In the genomic region with DNA sequence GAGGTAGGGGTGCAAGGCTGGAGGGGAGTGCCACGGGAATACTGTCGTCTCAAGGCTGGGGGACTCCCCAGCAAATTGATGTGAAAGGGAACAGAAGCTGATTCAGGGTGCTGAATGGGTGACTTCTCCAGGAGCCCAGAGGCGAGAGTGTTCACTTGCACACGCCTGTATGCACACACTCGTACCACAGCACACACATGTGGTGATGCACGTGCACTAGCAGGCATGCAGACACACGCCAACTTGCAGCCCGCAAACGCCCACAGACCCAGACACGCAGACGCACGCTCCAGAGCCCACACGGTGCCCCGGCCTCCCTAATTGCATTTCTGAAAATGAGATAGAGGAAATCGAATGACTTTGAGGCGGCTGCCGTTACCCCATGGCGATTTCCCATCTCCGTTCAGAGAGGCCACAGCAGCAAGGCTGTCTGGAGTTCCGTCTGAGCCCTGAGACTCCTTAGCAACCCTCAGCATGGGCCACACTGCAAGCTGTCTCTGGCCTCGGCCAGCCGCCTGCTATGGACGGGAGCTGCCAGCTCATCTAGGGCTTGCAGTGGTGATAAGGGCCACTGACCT, we compare ENCODE assay signal across 22 cellular contexts. TPM values are rescaled to one million over a fixed set of nuclear protein-coding genes. Genes with fewer than 3 reads are reported as not detected.
DNase-seq lines count a peak whose midpoint lies in the region; ATAC-seq, FAIRE-seq and TF ChIP-seq lines count a peak whose summit lies in the region.
"Had no signal": no experiment of that assay in that cellular context is flagged by ENCODE, and none has a peak within 500 bp of the region (broad histone marks: within the 10 kb centered on the region; RNA-seq: fewer than 3 reads in every experiment).

No MANE protein-coding gene starts in this region.

- H3K27ac ChIP-seq in right cardiac atrium (ENCODE audit: low read length) (no peak overlapping the region), H1 (ENCODE audit: low read depth, low read length) (no peak overlapping the region), neuronal stem cell (replicated peaks; ENCODE audit: low read length) (no peak overlapping the region)
- H3K27ac ChIP-seq: BLaER1, C4-2B had no signal

- no peak overlapping the region for H3K23ac ChIP-seq in H1 (ENCODE audit: insufficient read length)
- no peak overlapping the region for H3K23ac ChIP-seq in neuronal stem cell (ENCODE audit: low read depth, low read length, poor library complexity)

- CTCF ChIA-PET in H1 (lab: Charles Lee; ENCODE audit: partially characterized antibody): interaction anchor here (0.7 kb wide), 1 partner anchor 157 kb away, joined by 3 read pairs; no protein-coding TSS in a partner anchor

- no peak overlapping the region for H2BK12ac ChIP-seq in H1 (ENCODE audit: low read depth, low read length)
- no peak overlapping the region for H2BK12ac ChIP-seq in neuronal stem cell (ENCODE audit: low read length)

- H3K14ac ChIP-seq in H1 (ENCODE audit: insufficient read length) (no peak overlapping the region), neuronal stem cell (ENCODE audit: low read length) (peak overlapping the region; percentile 75)

- no peaks in the 10 kb centered on the region for H3K79me1 ChIP-seq in H1 (ENCODE audit: low read depth, low read length)
- no peaks in the 10 kb centered on the region for H3K79me1 ChIP-seq in neuronal stem cell (ENCODE audit: low read depth, low read length)

- TF ChIP-seq CTCF in H1 (IDR thresholded peaks at IDR 0.05; ENCODE audit: control extremely low read depth in 1 of 3, insufficient read depth in 1 of 3, low read depth in 1 of 3, low read length in 3 of 3): no peak

- H2BK15ac ChIP-seq in H1 (ENCODE audit: low read length) (no peak overlapping the region), neuronal stem cell (ENCODE audit: low read length) (no peak overlapping the region)

- H2AFZ ChIP-seq in H1 (ENCODE audit: low read length) (no peak overlapping the region), neuronal stem cell (ENCODE audit: low read length) (no peak overlapping the region)
- H2AFZ ChIP-seq: GM23338 had no signal

- H4K20me1 ChIP-seq in H1 (replicated peaks in 1 of 2; ENCODE audit: control insufficient read depth in 1 of 2, insufficient read depth in 2 of 2, low read length in 2 of 2): no peaks in the 10 kb centered on the region
- H4K20me1 ChIP-seq: BLaER1 had no signal

- 78% methylated on average over 23 of the region's 23 CpGs for WGBS in right cardiac atrium
- WGBS in H1 (ENCODE audit: extremely low coverage in 1 of 2, insufficient coverage in 1 of 2, insufficient read length in 1 of 2, insufficient replicate concordance in 2 of 2, low coverage in 1 of 2, low lambda C conversion rate in 2 of 2, missing lambda C conversion rate in 1 of 2), 2 experiments: 85% methylated on average over 23 of the region's 23 CpGs; no CpG with 5 or more reads in 1 of the 2 experiments
- no CpG with 5 or more reads among the region's 23 CpGs for WGBS in neuronal stem cell (ENCODE audit: extremely low coverage in 2 of 2, insufficient read length in 2 of 2, insufficient replicate concordance in 1 of 2), 2 donors

- no peak overlapping the region for H3K4me2 ChIP-seq in H1 (ENCODE audit: insufficient read depth in 1 of 2, low read depth in 2 of 2, low read length in 2 of 2)
- no peak overlapping the region for H3K4me2 ChIP-seq in neuronal stem cell (ENCODE audit: insufficient read depth, low read length, poor library complexity, severe bottlenecking)
- H3K4me2 ChIP-seq: BLaER1, GM23338 had no signal

- no peak for TF ChIP-seq POLR2A in H1 (IDR thresholded peaks at IDR 0.05; ENCODE audit: control extremely low read depth in 1 of 2, low read depth in 2 of 2, low read length in 2 of 2)

- H3K4ac ChIP-seq in H1 (replicated peaks; ENCODE audit: insufficient read length, low read depth, low read length) (no peak overlapping the region), neuronal stem cell (ENCODE audit: low read length) (no peak overlapping the region)

- H4K5ac ChIP-seq in H1 (ENCODE audit: insufficient read length, low read depth, low read length): no peak overlapping the region

- no peaks in the 10 kb centered on the region for H3K27me3 ChIP-seq in right cardiac atrium (ENCODE audit: control insufficient read depth, insufficient read depth)
- no peaks in the 10 kb centered on the region; a peak in 1 of 7 replicates for H3K27me3 ChIP-seq in H1 (replicated peaks in 1 of 4; ENCODE audit: control insufficient read depth in 3 of 4, extremely low read depth in 1 of 4, insufficient read depth in 3 of 4, low read length in 3 of 4)
- peaks cover 0 to 6% (median 0%) of the 10 kb centered on the region in 3 experiments for H3K27me3 ChIP-seq in neuronal stem cell (ENCODE audit: control insufficient read depth in 3 of 3, insufficient read depth in 3 of 3, low read depth in 1 of 3, low read length in 3 of 3)
- H3K27me3 ChIP-seq: BLaER1 had no signal

- H3K9me3 ChIP-seq in right cardiac atrium (ENCODE audit: control insufficient read depth, low read length) (no peaks in the 10 kb centered on the region), H1 (ENCODE audit: insufficient read depth in 2 of 2, low read depth in 1 of 2, low read length in 1 of 2) (no peaks in the 10 kb centered on the region), neuronal stem cell (replicated peaks in 1 of 2; ENCODE audit: control insufficient read depth in 2 of 2, insufficient read depth in 1 of 2, low read depth in 1 of 2, low read length in 2 of 2) (no peaks in the 10 kb centered on the region)
- H3K9me3 ChIP-seq: BLaER1, Caco-2, HAP-1 had no signal

- ATAC-seq in right cardiac atrium (no peak), Right ventricle myocardium inferior (no peak)
- ATAC-seq: CD8-positive, alpha-beta T cell; GM12878; GM23338 had no signal

- H2BK5ac ChIP-seq in H1 (ENCODE audit: low read depth, low read length): no peak overlapping the region
- H2BK5ac ChIP-seq in neuronal stem cell (ENCODE audit: low read length): no peak overlapping the region

- no peak for FAIRE-seq in H1 (lab: Jason Lieb, UNC)
- FAIRE-seq: G401.6, GM12878, GM18507, H54 had no signal

- H3K56ac ChIP-seq in H1 (replicated peaks; ENCODE audit: insufficient read length, low read depth, low read length): no peak overlapping the region

- TF ChIP-seq EP300 in H1 (IDR thresholded peaks at IDR 0.05; ENCODE audit: borderline replicate concordance in 1 of 2, low read depth in 2 of 2, low read length in 2 of 2): no peak

- H2BK120ac ChIP-seq in H1 (replicated peaks; ENCODE audit: low read depth, low read length) (no peak overlapping the region), neuronal stem cell (ENCODE audit: low read depth, low read length) (no peak overlapping the region)

- H4K8ac ChIP-seq in H1 (ENCODE audit: extremely low read depth, insufficient read depth, low read length) (peak overlapping the region; percentile 9; the same call in 1 of the 2 replicates), neuronal stem cell (ENCODE audit: low read depth, low read length) (no peak overlapping the region)

- no peak overlapping the region for H3K4me3 ChIP-seq in right cardiac atrium (ENCODE audit: low read length)
- H3K4me3 ChIP-seq in H1 (ENCODE audit: extremely low read depth in 1 of 4, insufficient read depth in 2 of 4, low read depth in 3 of 4, low read length in 4 of 4): no peak overlapping the region
- no peak overlapping the region for H3K4me3 ChIP-seq in neuronal stem cell (ENCODE audit: low read length in 2 of 2)
- H3K4me3 ChIP-seq: BLaER1, GM12878, GM23338, HAP-1 had no signal

- H3K4me1 ChIP-seq in right cardiac atrium (ENCODE audit: control insufficient read depth, insufficient read depth, low read length) (peaks cover 11% of the 10 kb centered on the region), H1 (replicated peaks in 1 of 4; ENCODE audit: control insufficient read depth in 3 of 4, insufficient read depth in 4 of 4, low read length in 3 of 4) (no peaks in the 10 kb centered on the region), neuronal stem cell (ENCODE audit: control insufficient read depth in 2 of 2, insufficient read depth in 1 of 2, low read depth in 1 of 2, low read length in 2 of 2) (peaks cover 0 to 3% of the 10 kb centered on the region in 2 donors)
- H3K4me1 ChIP-seq: BLaER1, Caco-2, HAP-1 had no signal

- no peak overlapping the region for H2BK20ac ChIP-seq in H1 (ENCODE audit: low read length)

- intact Hi-C loops in right cardiac atrium (cut with DNase I) (no loop called here), Right ventricle myocardium inferior (cut with DNase I) (no loop called here)

- H3K36me3 ChIP-seq in H1 (ENCODE audit: control insufficient read depth in 2 of 4, insufficient read depth in 4 of 4, low read length in 3 of 4): no peaks in the 10 kb centered on the region
- H3K36me3 ChIP-seq in neuronal stem cell (replicated peaks in 1 of 2; ENCODE audit: control insufficient read depth in 2 of 2, insufficient read depth in 2 of 2, low read length in 2 of 2): no peaks in the 10 kb centered on the region
- H3K36me3 ChIP-seq: BLaER1, HAP-1 had no signal

- H3K18ac ChIP-seq in H1 (ENCODE audit: extremely low read depth, low read length) (no peak overlapping the region), neuronal stem cell (ENCODE audit: low read length) (peak overlapping the region; percentile 60)

- no peak for TF ChIP-seq RAD21 in H1 (IDR thresholded peaks at IDR 0.05 in 1 of 2, conservative IDR thresholded peaks at IDR 0.05 in 1 of 2; ENCODE audit: low read depth in 2 of 2, low read length in 2 of 2)

- no peak overlapping the region for H2AK5ac ChIP-seq in H1 (ENCODE audit: low read depth, low read length)
- H2AK5ac ChIP-seq in neuronal stem cell (ENCODE audit: low read depth, low read length): no peak overlapping the region

- POLR2A ChIA-PET in H1 (lab: Charles Lee; ENCODE audit: partially characterized antibody): no interaction called here

- no peaks in the 10 kb centered on the region for H3K79me2 ChIP-seq in H1 (ENCODE audit: control insufficient read depth in 1 of 2, insufficient read depth in 2 of 2, low read length in 2 of 2)

- no peaks in the 10 kb centered on the region for H3K23me2 ChIP-seq in H1 (ENCODE audit: low read depth, low read length)

- DNase-seq in right cardiac atrium (peak in 2 of 3 donors; percentile 30 to 35), Right ventricle myocardium inferior (ENCODE audit: missing footprints) (no peak), SK-N-DZ (ENCODE audit: low spot score) (peak; percentile 85), H1 (ENCODE audit: low read depth in 1 of 2, low spot score in 2 of 2) (no peak), neuronal stem cell (ENCODE audit: low spot score) (no peak), HuH-7 (ENCODE audit: low spot score) (no peak), pons (ENCODE audit: low spot score) (no peak)
- no peak for DNase-seq in activated CD4-positive, alpha-beta T cell treated with anti-CD3 and anti-CD28 coated beads, Interleukin-2, amount 50 U/mL, for 1 hour
- DNase-seq: Caco-2; CD4-positive, CD25-positive, alpha-beta regulatory T cell; CD8-positive, alpha-beta T cell; DMS153; DND-41; HFFc6 had no signal

- H3K9ac ChIP-seq in H1 (replicated peaks in 1 of 4; ENCODE audit: extremely low read depth in 1 of 4, low read depth in 3 of 4, low read length in 3 of 4) (no peak overlapping the region), neuronal stem cell (ENCODE audit: low read depth, low read length, poor library complexity) (no peak overlapping the region)
- H3K9ac ChIP-seq: BLaER1 had no signal

- no peak overlapping the region for H4K91ac ChIP-seq in H1 (replicated peaks; ENCODE audit: insufficient read length, low read length)
- no peak overlapping the region for H4K91ac ChIP-seq in neuronal stem cell (ENCODE audit: low read depth, low read length, poor library complexity)

RNA-seq across cellular contexts. Expression of gene ADAMTS2, which starts 9.1 kb away (rescaled TPM):
- total RNA-seq in right cardiac atrium: 10 to 100 TPM; 11.9 to 23.2 (median 18.0) TPM
- polyA plus RNA-seq in right cardiac atrium: 7.0 TPM
- 3.7 TPM for total RNA-seq in Right ventricle myocardium inferior
- polyA plus RNA-seq in SK-N-DZ (2014; cell fraction: cytosol; rRNA removed): 13.2 and 17.5 TPM in 2 replicates
- 36.5 and 52.0 TPM in 2 replicates for polyA plus RNA-seq in SK-N-DZ (2014; cell fraction: nucleus; rRNA removed)
- total RNA-seq in H1 (2021; fragmentation: NEBNext Ultra II Directional; extraction: Animal tissue kit (Norgen Biotek cat#: 25700)): 5.2 and 7.3 TPM in 2 replicates
- polyA plus RNA-seq in H1 (2011; rRNA removed): 6.6 and 9.6 TPM in 2 replicates
- polyA plus RNA-seq in H1 (2011; cell fraction: cytosol; rRNA removed): 7.9 TPM
- 14.4 TPM for polyA plus RNA-seq in H1 (2011; cell fraction: nucleus; rRNA removed)
- 2.3 to 4.9 TPM (median 4.4 TPM) in 4 replicates for polyA plus RNA-seq in H1 (2012, experiment 1 of 2)
- 2.0 TPM for polyA plus RNA-seq in H1 (2012, experiment 2 of 2)
- 3.2 TPM for polyA plus RNA-seq in H1 (2013, experiment 1 of 2)
- 3.3 TPM for polyA plus RNA-seq in H1 (2013, experiment 2 of 2)
- polyA minus RNA-seq in H1 (2011; rRNA and poly(A)+ RNA removed): 3.6 and 6.4 TPM in 2 replicates
- 3.4 TPM for polyA minus RNA-seq in H1 (2011; cell fraction: cytosol; rRNA and poly(A)+ RNA removed)
- 7.3 TPM for polyA minus RNA-seq in H1 (2011; cell fraction: nucleus; rRNA and poly(A)+ RNA removed)
- polyA plus RNA-seq in neuronal stem cell (2013, experiment 1 of 2): 5.3 TPM
- polyA plus RNA-seq in neuronal stem cell (2013, experiment 2 of 2): 5.7 TPM
- total RNA-seq: CD4-positive, CD25-positive, alpha-beta regulatory T cell; CD8-positive, alpha-beta T cell had no signal

Comparison
In these comparisons a context has a peak if more than half of its experiments do, and no peak if none do; other contexts are left out.
1. DNase-seq: peak in right cardiac atrium (2 of 3) and SK-N-DZ (single experiment); none in Right ventricle myocardium inferior (single experiment), H1 (0 of 2), neuronal stem cell (single experiment), activated CD4-positive, alpha-beta T cell treated with anti-CD3 and anti-CD28 coated beads, Interleukin-2, amount 50 U/mL, for 1 hour (single experiment), HuH-7 (single experiment) and pons (single experiment).